ENCODE assay signal across 9 cellular contexts in the genomic region with DNA sequence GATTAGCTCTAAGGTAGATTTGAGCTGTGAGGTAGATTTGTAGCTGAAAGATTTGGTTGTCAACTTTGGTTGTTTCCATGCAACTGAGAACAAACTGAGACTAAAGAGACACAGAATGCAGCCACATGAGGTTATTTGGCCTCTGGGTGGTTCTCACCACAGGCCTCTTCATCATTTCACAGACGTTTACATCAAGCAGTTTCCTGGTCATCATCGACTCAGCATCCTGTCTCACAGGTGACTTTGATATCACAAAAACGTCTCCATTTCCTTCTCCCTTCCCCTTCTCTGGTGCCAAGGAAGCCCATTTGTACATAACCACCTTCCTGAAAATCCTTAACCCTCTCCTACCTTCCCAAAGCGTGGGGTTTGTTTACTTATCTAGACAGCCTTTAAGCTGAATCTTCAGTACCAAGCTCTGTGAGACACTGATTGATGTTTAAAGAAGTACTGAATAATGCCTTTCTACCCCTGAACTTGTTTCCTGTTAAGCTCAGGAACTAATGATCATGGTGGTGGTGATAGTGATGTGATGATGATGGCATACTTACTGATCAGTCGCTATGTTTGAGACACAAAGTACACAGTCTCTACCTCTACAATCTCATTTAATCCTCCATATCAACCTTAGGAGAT.
DNase-seq lines count a peak whose midpoint lies in the region; ATAC-seq and TF ChIP-seq lines count a peak whose summit lies in the region.
"Had no signal": no experiment of that assay in that cellular context is flagged by ENCODE, and none has a peak within 500 bp of the region (broad histone marks: within the 10 kb centered on the region; RNA-seq: fewer than 3 reads in every experiment).

No MANE protein-coding gene starts in this region.

- ATAC-seq in activated CD8-positive, alpha-beta memory T cell treated with anti-CD3 and anti-CD28 coated beads, Interleukin-2, amount 10 ng/mL, durations not matched to agents 7 days and 5 days, result peak; percentile 90
- ATAC-seq in stimulated activated memory B cell treated with anti-CD40 and anti-IgM and Interleukin-4, amounts not matched to agents 10 μg/mL and 1 μg/mL and 100 μg/mL, for 72 hours, result no peak

- H3K27ac ChIP-seq in esophagus (ENCODE audit: low read depth in 2 of 2, low read length in 1 of 2), result peak overlapping the region; percentile 20 to 45

- no peaks in the 10 kb centered on the region for H3K4me1 ChIP-seq in esophagus (ENCODE audit: control insufficient read depth in 2 of 2, insufficient read depth in 2 of 2, low read length in 1 of 2)

- CTCF ChIA-PET in activated CD8-positive, alpha-beta memory T cell treated with anti-CD3 and anti-CD28 coated beads, Interleukin-2, amount 10 ng/mL, durations not matched to agents 7 days and 5 days (lab: Charles Lee), result interaction anchor here (0.8 to 2.5 kb wide), 10 partner anchors 10 to 190 kb away, joined by 3 to 6 read pairs (median 3); a partner anchor contains a TSS

- DNase-seq in activated CD8-positive, alpha-beta memory T cell treated with anti-CD3 and anti-CD28 coated beads, Interleukin-2, amount 10 ng/mL, durations not matched to agents 7 days and 5 days, result peak; percentile 81
- DNase-seq in activated CD8-positive, alpha-beta memory T cell treated with anti-CD3 and anti-CD28 coated beads for 24 hours, result no peak
- DNase-seq in activated CD4-positive, alpha-beta T cell treated with anti-CD3 and anti-CD28 coated beads, Interleukin-2, amount 50 U/mL, for 1 hour, result peak; percentile 31
- no peak for DNase-seq in ACHN
- no peak for DNase-seq in GM13976 (ENCODE audit: low spot score)
- no peak for DNase-seq in NCI-H1092 (lab: John Stamatoyannopoulos, UW)
- DNase-seq: NCI-H510A had no signal

- H3K27me3 Mint-ChIP-seq in activated CD8-positive, alpha-beta memory T cell treated with anti-CD3 and anti-CD28 coated beads, Interleukin-2, amount 10 ng/mL, durations not matched to agents 7 days and 5 days, result peaks cover 6% of the 10 kb centered on the region
- no peaks in the 10 kb centered on the region for H3K27me3 Mint-ChIP-seq in stimulated activated memory B cell treated with anti-CD40 and anti-IgM and Interleukin-4, amounts not matched to agents 10 μg/mL and 1 μg/mL and 100 μg/mL, for 72 hours

- H3K4me1 Mint-ChIP-seq in activated CD8-positive, alpha-beta memory T cell treated with anti-CD3 and anti-CD28 coated beads, Interleukin-2, amount 10 ng/mL, durations not matched to agents 7 days and 5 days, result peaks cover 24% of the 10 kb centered on the region
- peaks cover 12% of the 10 kb centered on the region for H3K4me1 Mint-ChIP-seq in stimulated activated memory B cell treated with anti-CD40 and anti-IgM and Interleukin-4, amounts not matched to agents 10 μg/mL and 1 μg/mL and 100 μg/mL, for 72 hours

- no peaks in the 10 kb centered on the region for H3K27me3 ChIP-seq in esophagus (ENCODE audit: control insufficient read depth in 1 of 2, insufficient read depth in 2 of 2, low read length in 2 of 2)

- no peaks in the 10 kb centered on the region for H3K9me3 Mint-ChIP-seq in activated CD8-positive, alpha-beta memory T cell treated with anti-CD3 and anti-CD28 coated beads, Interleukin-2, amount 10 ng/mL, durations not matched to agents 7 days and 5 days (ENCODE audit: low read depth)
- no peaks in the 10 kb centered on the region for H3K9me3 Mint-ChIP-seq in stimulated activated memory B cell treated with anti-CD40 and anti-IgM and Interleukin-4, amounts not matched to agents 10 μg/mL and 1 μg/mL and 100 μg/mL, for 72 hours

- 39 to 42% methylated on average over 5 of the region's 5 CpGs for WGBS in esophagus, 2 donors

- TF ChIP-seq CTCF in GM13976 (IDR thresholded peaks at IDR 0.05; ENCODE audit: borderline replicate concordance, control extremely low read depth, extremely low read depth, insufficient read depth, missing control alignments), result no peak

- peak overlapping the region; percentile 36 for H3K27ac Mint-ChIP-seq in activated CD8-positive, alpha-beta memory T cell treated with anti-CD3 and anti-CD28 coated beads, Interleukin-2, amount 10 ng/mL, durations not matched to agents 7 days and 5 days
- H3K27ac Mint-ChIP-seq in stimulated activated memory B cell treated with anti-CD40 and anti-IgM and Interleukin-4, amounts not matched to agents 10 μg/mL and 1 μg/mL and 100 μg/mL, for 72 hours, result peak overlapping the region; percentile 41

- peaks cover 0 to 4% of the 10 kb centered on the region in 2 donors for H3K36me3 ChIP-seq in esophagus (ENCODE audit: control insufficient read depth in 2 of 2, insufficient read depth in 2 of 2, low read length in 1 of 2)

- no peak overlapping the region for H3K4me3 ChIP-seq in esophagus (ENCODE audit: low read depth in 1 of 2, low read length in 2 of 2)

- no peaks in the 10 kb centered on the region for H3K9me3 ChIP-seq in esophagus (ENCODE audit: control insufficient read depth in 2 of 2, insufficient read depth in 1 of 2, low read depth in 1 of 2, low read length in 1 of 2)

- H3K4me3 Mint-ChIP-seq in activated CD8-positive, alpha-beta memory T cell treated with anti-CD3 and anti-CD28 coated beads, Interleukin-2, amount 10 ng/mL, durations not matched to agents 7 days and 5 days, result no peak overlapping the region
- H3K4me3 Mint-ChIP-seq in stimulated activated memory B cell treated with anti-CD40 and anti-IgM and Interleukin-4, amounts not matched to agents 10 μg/mL and 1 μg/mL and 100 μg/mL, for 72 hours, result no peak overlapping the region

- no peaks in the 10 kb centered on the region for H3K36me3 Mint-ChIP-seq in activated CD8-positive, alpha-beta memory T cell treated with anti-CD3 and anti-CD28 coated beads, Interleukin-2, amount 10 ng/mL, durations not matched to agents 7 days and 5 days
- no peaks in the 10 kb centered on the region for H3K36me3 Mint-ChIP-seq in stimulated activated memory B cell treated with anti-CD40 and anti-IgM and Interleukin-4, amounts not matched to agents 10 μg/mL and 1 μg/mL and 100 μg/mL, for 72 hours

- in situ Hi-C loops in ACHN (cut with HindIII; ENCODE audit: low pct_ligation_motif_present, low pct_unique_long_range_greater_than_20kb, low sequenced_read_pairs), result no loop called here
- in situ Hi-C loops in GM13976 (cut with MboI; ENCODE audit: low sequenced_read_pairs, unreplicated experiment), result no loop called here

Comparison
In these comparisons a context has a peak if more than half of its experiments do, and no peak if none do; other contexts are left out.
1. DNase-seq: peak in activated CD8-positive, alpha-beta memory T cell treated with anti-CD3 and anti-CD28 coated beads, Interleukin-2, amount 10 ng/mL, durations not matched to agents 7 days and 5 days (single experiment) and activated CD4-positive, alpha-beta T cell treated with anti-CD3 and anti-CD28 coated beads, Interleukin-2, amount 50 U/mL, for 1 hour (single experiment); none in activated CD8-positive, alpha-beta memory T cell treated with anti-CD3 and anti-CD28 coated beads for 24 hours (single experiment), ACHN (single experiment), GM13976 (single experiment) and NCI-H1092 (single experiment).